19 cellular contexts compared by ENCODE assay signal in genomic region chr2:160868891-160869290, GRCh38.
DNase-seq lines count a peak whose midpoint lies in the region; ATAC-seq, FAIRE-seq and TF ChIP-seq lines count a peak whose summit lies in the region.
"Had no signal": no experiment of that assay in that cellular context is flagged by ENCODE, and none has a peak within 500 bp of the region (broad histone marks: within the 10 kb centered on the region; RNA-seq: fewer than 3 reads in every experiment).

No MANE protein-coding gene starts in this region.

- no peak overlapping the region for H3K56ac ChIP-seq in H9 (ENCODE audit: insufficient read length, low read depth, low read length)

- H3K9me3 Mint-ChIP-seq in H9 (no peaks in the 10 kb centered on the region), astrocyte (ENCODE audit: unreplicated experiment) (no peaks in the 10 kb centered on the region), immature natural killer cell (peaks cover 0 to 2% (median 0%) of the 10 kb centered on the region in 6 donors)
- H3K9me3 Mint-ChIP-seq: activated B cell treated with CpG ODN at 0.5 μM for 24 hours; CD4-positive, alpha-beta memory T cell; T-cell had no signal

- H4K91ac ChIP-seq in H9 (ENCODE audit: insufficient read length, low read depth, low read length) = no peak overlapping the region

- no peak overlapping the region for H3K14ac ChIP-seq in H9 (ENCODE audit: insufficient read depth, low read length)

- no peak for ATAC-seq in HG02798 (IDR thresholded peaks at IDR 0.05; ENCODE audit: poor library complexity, unreplicated experiment)
- ATAC-seq: HepG2, T-cell had no signal

- no peak overlapping the region for H3K27ac ChIP-seq in H9 (ENCODE audit: insufficient read length, low read depth, low read length)
- no peak overlapping the region for H3K27ac ChIP-seq in astrocyte (ENCODE audit: low read depth, low read length)
- H3K27ac ChIP-seq in stomach smooth muscle (ENCODE audit: low read length) = peak overlapping the region; percentile 6

- no peak overlapping the region for H2BK120ac ChIP-seq in H9 (ENCODE audit: low read depth, low read length, poor library complexity, severe bottlenecking)

- H3K36me3 Mint-ChIP-seq in H9 (ENCODE audit: insufficient read depth in 1 of 3, low read depth in 3 of 3) (no peaks in the 10 kb centered on the region), astrocyte (ENCODE audit: low read depth, unreplicated experiment) (no peaks in the 10 kb centered on the region), immature natural killer cell (no peaks in the 10 kb centered on the region)
- H3K36me3 Mint-ChIP-seq: CD4-positive, alpha-beta memory T cell; T-cell had no signal

- no peaks in the 10 kb centered on the region for H3K79me1 ChIP-seq in H9 (ENCODE audit: insufficient read depth, low read depth, low read length, poor library complexity, severe bottlenecking)

- H4K8ac ChIP-seq in H9 (replicated peaks; ENCODE audit: insufficient read length, low read depth, low read length) = no peak overlapping the region

- no peak for FAIRE-seq in astrocyte (lab: Jason Lieb, UNC)
- FAIRE-seq: HepG2 had no signal

- H3K4me3 ChIP-seq in astrocyte (ENCODE audit: insufficient read depth, low read depth, low read length) (no peak overlapping the region), stomach smooth muscle (ENCODE audit: low read length in 2 of 2) (no peak overlapping the region)
- H3K4me3 ChIP-seq: ascending aorta, tibial nerve had no signal

- no peak overlapping the region for H3K27ac Mint-ChIP-seq in H9
- no peak overlapping the region for H3K27ac Mint-ChIP-seq in astrocyte (ENCODE audit: unreplicated experiment)
- no peak overlapping the region for H3K27ac Mint-ChIP-seq in immature natural killer cell
- H3K27ac Mint-ChIP-seq: activated B cell treated with CpG ODN at 0.5 μM for 24 hours, T-cell had no signal

- TF ChIP-seq CTCF in H9 (conservative IDR thresholded peaks at IDR 0.05) (no peak), astrocyte (IDR thresholded peaks at IDR 0.05; ENCODE audit: insufficient read depth, low read depth, low read length) (no peak)

- no peak overlapping the region for H2AK5ac ChIP-seq in H9 (ENCODE audit: insufficient read length, low read length)

- H4K20me1 ChIP-seq in H9 (ENCODE audit: control insufficient read depth, insufficient read depth, insufficient read length) (no peaks in the 10 kb centered on the region), astrocyte (ENCODE audit: insufficient read depth, low read length) (no peaks in the 10 kb centered on the region)

- H3K4me1 Mint-ChIP-seq in H9 (peaks cover 0 to 6% of the 10 kb centered on the region in 2 experiments; a peak in 1 of 4 replicates), astrocyte (ENCODE audit: low read depth, unreplicated experiment) (peaks cover 6% of the 10 kb centered on the region), immature natural killer cell (no peaks in the 10 kb centered on the region)
- H3K4me1 Mint-ChIP-seq: activated B cell treated with CpG ODN at 0.5 μM for 24 hours; CD4-positive, alpha-beta memory T cell; T-cell had no signal

- no peak overlapping the region for H2BK5ac ChIP-seq in H9 (ENCODE audit: insufficient read length, low read length)

- no peak overlapping the region for H4K5ac ChIP-seq in H9 (ENCODE audit: insufficient read length, low read depth, low read length)

- no peak overlapping the region for H3K23ac ChIP-seq in H9 (ENCODE audit: insufficient read length, low read depth, low read length)

- no peak overlapping the region for H2BK20ac ChIP-seq in H9 (ENCODE audit: low read depth, low read length, poor library complexity, severe bottlenecking)

- H3K27me3 ChIP-seq in H9 (ENCODE audit: insufficient read depth, low read length) (no peaks in the 10 kb centered on the region), astrocyte (ENCODE audit: insufficient read depth, low read length) (no peaks in the 10 kb centered on the region), stomach smooth muscle (ENCODE audit: control insufficient read depth in 1 of 2, insufficient read depth in 2 of 2, low read length in 2 of 2) (no peaks in the 10 kb centered on the region)
- H3K27me3 ChIP-seq: ascending aorta, tibial nerve had no signal

- H3K79me2 ChIP-seq in H9 (ENCODE audit: insufficient read depth, low read length) = no peaks in the 10 kb centered on the region
- no peaks in the 10 kb centered on the region for H3K79me2 ChIP-seq in astrocyte (ENCODE audit: insufficient read depth, low read length)

- H2BK15ac ChIP-seq in H9 (ENCODE audit: low read depth, low read length) = no peak overlapping the region

- no peaks in the 10 kb centered on the region for H3K9me3 ChIP-seq in H9 (ENCODE audit: control insufficient read depth, low read depth, low read length)
- no peaks in the 10 kb centered on the region for H3K9me3 ChIP-seq in astrocyte (ENCODE audit: insufficient read depth, low read depth, low read length)
- H3K9me3 ChIP-seq in stomach smooth muscle (ENCODE audit: control insufficient read depth in 2 of 2, low read length in 2 of 2) = no peaks in the 10 kb centered on the region
- H3K9me3 ChIP-seq: ascending aorta, tibial nerve had no signal

- DNase-seq in H9 = no peak
- no peak for DNase-seq in astrocyte (ENCODE audit: low read depth)
- peak; percentile 54 for DNase-seq in iris pigment epithelial cell (ENCODE audit: low read depth)
- no peak for DNase-seq in immature natural killer cell
- DNase-seq in activated gamma-delta T cell (lab: John Stamatoyannopoulos, UW) = no peak
- no peak for DNase-seq in superior temporal gyrus (ENCODE audit: extremely low spot score)
- DNase-seq: activated B cell treated with CpG ODN at 0.5 μM for 24 hours; CD4-positive, alpha-beta memory T cell; dermis blood vessel endothelial cell; erythroblast; NCI-H2107; NCI-H774; stimulated activated CD4-positive, alpha-beta T cell treated with anti-CD3 and anti-CD28 coated beads, Interleukin-2, amount 100 ng/mL, for 24 hours; T-cell had no signal

- H3K23me2 ChIP-seq in H9 (ENCODE audit: insufficient read length, low read depth, low read length, poor library complexity, severe bottlenecking) = no peaks in the 10 kb centered on the region

- H3K4me2 ChIP-seq in H9 (ENCODE audit: insufficient read depth, insufficient read length, low read length) = no peak overlapping the region
- peak overlapping the region; percentile 4 for H3K4me2 ChIP-seq in astrocyte (ENCODE audit: low read length)

- no peak overlapping the region for H3K18ac ChIP-seq in H9 (ENCODE audit: insufficient read length, low read depth, low read length)

- no peaks in the 10 kb centered on the region for H3K36me3 ChIP-seq in astrocyte (ENCODE audit: insufficient read depth, low read length)
- H3K36me3 ChIP-seq in stomach smooth muscle (ENCODE audit: control insufficient read depth in 2 of 2, insufficient read depth in 2 of 2, low read length in 2 of 2) = no peaks in the 10 kb centered on the region
- H3K36me3 ChIP-seq: ascending aorta, tibial nerve had no signal

- no peak overlapping the region for H3T11ph ChIP-seq in H9 (ENCODE audit: low read length)

- H3K4me3 Mint-ChIP-seq in H9 (no peak overlapping the region), astrocyte (ENCODE audit: unreplicated experiment) (no peak overlapping the region), immature natural killer cell (no peak overlapping the region)
- H3K4me3 Mint-ChIP-seq: activated B cell treated with CpG ODN at 0.5 μM for 24 hours; CD4-positive, alpha-beta memory T cell; T-cell had no signal

- H3K4me1 ChIP-seq in H9 (ENCODE audit: insufficient read depth, low read length) (no peaks in the 10 kb centered on the region; the same call in 1 of the 2 replicates), astrocyte (ENCODE audit: insufficient read depth, low read length) (peaks cover 11% of the 10 kb centered on the region), stomach smooth muscle (ENCODE audit: control insufficient read depth, insufficient read depth, low read length) (no peaks in the 10 kb centered on the region)

- H2AFZ ChIP-seq in H9 (ENCODE audit: low read length) (peak overlapping the region; percentile 50), astrocyte (ENCODE audit: low read depth, low read length) (no peak overlapping the region)

- WGBS in H9 (ENCODE audit: extremely low coverage, insufficient read length, low lambda C conversion rate) = no CpG with 5 or more reads among the region's 3 CpGs

- H3K27me3 Mint-ChIP-seq in H9 (ENCODE audit: low read depth) (no peaks in the 10 kb centered on the region), astrocyte (ENCODE audit: low read depth, unreplicated experiment) (no peaks in the 10 kb centered on the region), immature natural killer cell (ENCODE audit: low read depth in 3 of 3) (peaks cover 0 to 8% (median 2%) of the 10 kb centered on the region in 3 donors)
- H3K27me3 Mint-ChIP-seq: T-cell had no signal

- H3K9ac ChIP-seq in H9 (ENCODE audit: extremely low read depth, insufficient read length, low read length) = no peak overlapping the region
- no peak overlapping the region for H3K9ac ChIP-seq in astrocyte (ENCODE audit: low read length)
- no peak overlapping the region for H3K9ac ChIP-seq in stomach smooth muscle (ENCODE audit: low read length in 2 of 2)

- no peak overlapping the region for H3K4ac ChIP-seq in H9 (ENCODE audit: low read depth, low read length)

- no peak overlapping the region for H2BK12ac ChIP-seq in H9 (ENCODE audit: insufficient read length, low read depth, low read length)
